33 cellular contexts compared by ENCODE assay signal in the genomic region with DNA sequence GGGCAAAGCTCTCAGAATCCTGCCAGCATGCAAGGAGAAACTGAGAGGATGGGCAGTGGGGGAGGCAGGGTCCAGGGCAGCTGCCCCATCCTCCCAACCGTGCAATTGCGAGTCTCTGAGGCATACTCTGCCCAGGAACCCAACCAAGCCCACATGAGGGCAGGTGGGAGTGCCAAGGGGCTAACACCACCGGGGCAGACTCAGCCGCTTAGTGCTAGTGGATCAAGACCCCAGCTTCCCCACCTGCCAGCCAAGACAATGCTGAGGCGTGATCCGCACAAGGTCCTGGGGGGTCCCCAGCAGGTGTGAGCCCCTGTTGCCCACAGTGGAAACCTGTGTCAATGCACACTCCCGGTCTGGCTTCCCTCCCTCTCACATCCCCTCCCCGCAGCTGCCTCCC.
"Had no signal": no experiment of that assay in that cellular context is flagged by ENCODE, and none has a peak within 500 bp of the region (broad histone marks: within the 10 kb centered on the region; RNA-seq: fewer than 3 reads in every experiment).

No MANE protein-coding gene starts in this region.

- H3K27me3 ChIP-seq: MG63 had no signal

- H3K4me3 Mint-ChIP-seq: activated CD4-positive, alpha-beta T cell treated with anti-CD3 and anti-CD28 coated beads, Interleukin-2, amount 10 ng/mL, durations not matched to agents 24 days and 14 days; activated CD8-positive, alpha-beta T cell treated with anti-CD3 and anti-CD28 coated beads for 36 hours; activated naive CD8-positive, alpha-beta T cell treated with anti-CD3 and anti-CD28 coated beads for 36 hours; activated T-cell treated with anti-CD3 and anti-CD28 coated beads, Interleukin-2, amount 50 U/mL, for 72 hours; activated T-helper 17 cell treated with anti-CD3 and anti-CD28 coated beads, Interleukin-2, amount 50 U/mL, for 72 hours had no signal

- H2AFZ ChIP-seq: PC-9 had no signal

- H3K4me2 ChIP-seq: PC-9 had no signal

- H3K9me3 ChIP-seq: MG63 had no signal

- H3K36me3 ChIP-seq: brain microvascular endothelial cell, MG63, WERI-Rb-1 had no signal

- H3K27ac ChIP-seq: brain microvascular endothelial cell, PC-9, WERI-Rb-1 had no signal

- ATAC-seq: activated CD8-positive, alpha-beta T cell treated with anti-CD3 and anti-CD28 coated beads for 36 hours; activated T-cell treated with anti-CD3 and anti-CD28 coated beads, Interleukin-2, amount 50 U/mL, for 72 hours; activated T-helper 17 cell treated with anti-CD3 and anti-CD28 coated beads, Interleukin-2, amount 50 U/mL, for 72 hours had no signal

- H3K9me3 Mint-ChIP-seq: activated CD4-positive, alpha-beta T cell treated with anti-CD3 and anti-CD28 coated beads, Interleukin-2, amount 10 ng/mL, durations not matched to agents 24 days and 14 days; activated CD8-positive, alpha-beta T cell treated with anti-CD3 and anti-CD28 coated beads for 36 hours; activated naive CD8-positive, alpha-beta T cell treated with anti-CD3 and anti-CD28 coated beads for 36 hours; activated T-cell treated with anti-CD3 and anti-CD28 coated beads, Interleukin-2, amount 50 U/mL, for 72 hours; activated T-helper 17 cell treated with anti-CD3 and anti-CD28 coated beads, Interleukin-2, amount 50 U/mL, for 72 hours had no signal

- DNase-seq: activated CD4-positive, alpha-beta T cell treated with anti-CD3 and anti-CD28 coated beads, Interleukin-2, amount 10 ng/mL, durations not matched to agents 24 days and 14 days; activated CD4-positive, alpha-beta T cell treated with anti-CD3 and anti-CD28 coated beads, Interleukin-2, amount 50 U/mL, for 4 hours; activated CD4-positive, CD25-positive, alpha-beta regulatory T cell; activated CD8-positive, alpha-beta T cell treated with anti-CD3 and anti-CD28 coated beads for 36 hours; activated effector memory CD4-positive, alpha-beta T cell treated with anti-CD3 and anti-CD28 coated beads, Interleukin-2, amount 50 U/mL, for 16 hours; activated naive CD4-positive, alpha-beta T cell; activated naive CD4-positive, alpha-beta T cell treated with anti-CD3 and anti-CD28 coated beads, Interleukin-2, amount 50 U/mL, for 16 hours; activated naive CD8-positive, alpha-beta T cell treated with anti-CD3 and anti-CD28 coated beads for 36 hours; activated T-cell treated with anti-CD3 and anti-CD28 coated beads, Interleukin-2, amount 50 U/mL, for 1 hour; activated T-cell treated with anti-CD3 and anti-CD28 coated beads, Interleukin-2, amount 50 U/mL, for 72 hours; amniotic stem cell; aorta; brain microvascular endothelial cell; central memory CD4-positive, alpha-beta T cell; Karpas-422; KBM-7; MG63; NCI-H1092; NCI-H1436 treated with DMSO at 0.1 percent for 48 hours; NCI-H2029; NCI-H2107; NCI-H2171; NCI-H510A; NCI-H526; NCI-H748 treated with DMSO at 0.1 percent for 48 hours; NK-92 treated with Interleukin-12 subunit alpha and Interleukin-12 subunit beta, amount 100 ng/mL, for 24 hours; PC-9; Right ventricle myocardium superior; SW 1271; T-helper 1 cell; T1000; WERI-Rb-1 had no signal

- H3K4me3 ChIP-seq: MG63, PC-9 had no signal

- H3K27ac Mint-ChIP-seq: activated CD4-positive, alpha-beta T cell treated with anti-CD3 and anti-CD28 coated beads, Interleukin-2, amount 10 ng/mL, durations not matched to agents 24 days and 14 days; activated CD8-positive, alpha-beta T cell treated with anti-CD3 and anti-CD28 coated beads for 36 hours; activated naive CD8-positive, alpha-beta T cell treated with anti-CD3 and anti-CD28 coated beads for 36 hours; activated T-cell treated with anti-CD3 and anti-CD28 coated beads, Interleukin-2, amount 50 U/mL, for 72 hours; activated T-helper 17 cell treated with anti-CD3 and anti-CD28 coated beads, Interleukin-2, amount 50 U/mL, for 72 hours had no signal
